Comparison of ENCODE assay signal across 8 cellular contexts in genomic region chr4:153634737-153635353, GRCh38. TPM values are rescaled to one million over a fixed set of nuclear protein-coding genes. Genes with fewer than 3 reads are reported as not detected.
A peak's percentile ranks its signal among the peaks of the same experiment; 100 is the strongest.
DNase-seq lines count a peak whose midpoint lies in the region; TF ChIP-seq lines count a peak whose summit lies in the region.

No MANE protein-coding gene starts in this region.

- peaks cover under 1% of the 10 kb centered on the region for H3K4me1 Mint-ChIP-seq in brain
- no peaks in the 10 kb centered on the region for H3K4me1 Mint-ChIP-seq in activated CD4-positive, alpha-beta memory T cell treated with anti-CD3 and anti-CD28 coated beads for 36 hours (ENCODE audit: low read depth)

- no peak overlapping the region for H3K4me3 ChIP-seq in effector memory CD4-positive, alpha-beta T cell (ENCODE audit: insufficient read depth, low read depth, low read length, poor library complexity, severe bottlenecking)

- H3K27ac Mint-ChIP-seq in brain, result no peak overlapping the region
- H3K27ac Mint-ChIP-seq in activated CD4-positive, alpha-beta memory T cell treated with anti-CD3 and anti-CD28 coated beads for 36 hours, result no peak overlapping the region

- peak; percentile 54 for TF ChIP-seq CTCF in LNCAP (IDR thresholded peaks at IDR 0.05)
- TF ChIP-seq CTCF in brain (conservative IDR thresholded peaks at IDR 0.05), result peak; percentile 68 to 76

- peak; percentile 45 for DNase-seq in EH (ENCODE audit: low read depth)
- DNase-seq in lung microvascular endothelial cell (ENCODE audit: low read depth in 2 of 2), result peak; percentile 30 to 46
- DNase-seq in activated CD4-positive, alpha-beta memory T cell treated with anti-CD3 and anti-CD28 coated beads for 36 hours, result no peak
- DNase-seq in effector memory CD4-positive, alpha-beta T cell, result no peak
- DNase-seq in islet precursor cell, result no peak
- no peak for DNase-seq in RPMI8226

- H3K36me3 ChIP-seq in effector memory CD4-positive, alpha-beta T cell (ENCODE audit: control insufficient read depth, insufficient read depth, low read length), result peaks cover 72% of the 10 kb centered on the region

- H3K4me3 Mint-ChIP-seq in brain, result no peak overlapping the region
- H3K4me3 Mint-ChIP-seq in activated CD4-positive, alpha-beta memory T cell treated with anti-CD3 and anti-CD28 coated beads for 36 hours, result no peak overlapping the region

- intact Hi-C loops in activated CD4-positive, alpha-beta memory T cell treated with anti-CD3 and anti-CD28 coated beads for 36 hours (cut with micrococcal nuclease), result loop anchor here (1.0 kb wide), 1 partner anchor 115 kb away; no protein-coding TSS in a partner anchor

- H3K36me3 Mint-ChIP-seq in brain, result peaks cover 77% of the 10 kb centered on the region
- peaks cover 51% of the 10 kb centered on the region for H3K36me3 Mint-ChIP-seq in activated CD4-positive, alpha-beta memory T cell treated with anti-CD3 and anti-CD28 coated beads for 36 hours

- POLR2A ChIA-PET in activated CD4-positive, alpha-beta memory T cell treated with anti-CD3 and anti-CD28 coated beads for 36 hours (lab: Charles Lee), result no interaction called here

- peaks cover 0 to 4% (median 0%) of the 10 kb centered on the region in 5 experiments for H3K9me3 Mint-ChIP-seq in brain
- H3K9me3 Mint-ChIP-seq in activated CD4-positive, alpha-beta memory T cell treated with anti-CD3 and anti-CD28 coated beads for 36 hours, result no peaks in the 10 kb centered on the region

- H3K9me3 ChIP-seq in effector memory CD4-positive, alpha-beta T cell (ENCODE audit: control insufficient read depth, low read length), result no peaks in the 10 kb centered on the region

- H3K27ac ChIP-seq in effector memory CD4-positive, alpha-beta T cell (ENCODE audit: insufficient read depth, low read length, poor library complexity, severe bottlenecking), result no peak overlapping the region

- no peaks in the 10 kb centered on the region for H3K4me1 ChIP-seq in effector memory CD4-positive, alpha-beta T cell (ENCODE audit: control insufficient read depth, insufficient read depth, low read length, poor library complexity, severe bottlenecking)

- H3K27me3 Mint-ChIP-seq in brain, result peaks cover 3% of the 10 kb centered on the region
- no peaks in the 10 kb centered on the region for H3K27me3 Mint-ChIP-seq in activated CD4-positive, alpha-beta memory T cell treated with anti-CD3 and anti-CD28 coated beads for 36 hours

- CTCF ChIA-PET in activated CD4-positive, alpha-beta memory T cell treated with anti-CD3 and anti-CD28 coated beads for 36 hours (lab: Charles Lee), result interaction anchor here (0.6 to 6.5 kb wide), 19 partner anchors 8 to 492 kb away, joined by 3 to 50 read pairs (median 4); partner anchors contain the start of gene MND1

- no peaks in the 10 kb centered on the region for H3K27me3 ChIP-seq in effector memory CD4-positive, alpha-beta T cell (replicated peaks; ENCODE audit: control insufficient read depth, insufficient read depth, low read length, poor library complexity, severe bottlenecking)

RNA-seq across cellular contexts. Expression of gene TLR2, which starts 49.2 kb away (rescaled TPM):
- 0.68 TPM for polyA plus RNA-seq in brain (ENCODE audit: insufficient read depth, low read depth, low replicate concordance)
- 0.44 and 1.2 TPM in 2 replicates for total RNA-seq in lung microvascular endothelial cell
- total RNA-seq in activated CD4-positive, alpha-beta memory T cell treated with anti-CD3 and anti-CD28 coated beads for 36 hours, result 1 to 10 TPM; 1.3 to 1.6 TPM

Comparison
In these comparisons a context has a peak if more than half of its experiments do, and no peak if none do; other contexts are left out.
1. DNase-seq: peak in EH (single experiment) and lung microvascular endothelial cell (2 of 2); none in activated CD4-positive, alpha-beta memory T cell treated with anti-CD3 and anti-CD28 coated beads for 36 hours (single experiment), effector memory CD4-positive, alpha-beta T cell (0 of 3), islet precursor cell (single experiment) and RPMI8226 (single experiment).